8 cellular contexts compared by ENCODE assay signal in genomic region chr4:144787365-144788263, GRCh38.
A peak's percentile ranks its signal among the peaks of the same experiment; 100 is the strongest.
DNase-seq lines count a peak whose midpoint lies in the region; ATAC-seq and TF ChIP-seq lines count a peak whose summit lies in the region.

No MANE protein-coding gene starts in this region.

- H3K9me3 ChIP-seq in hepatocyte (ENCODE audit: low read depth), result no peaks in the 10 kb centered on the region

- no peaks in the 10 kb centered on the region for H3K4me1 Mint-ChIP-seq in type B pancreatic cell (ENCODE audit: unreplicated experiment)

- in situ Hi-C loops in ACHN (cut with HindIII; ENCODE audit: low pct_ligation_motif_present, low pct_unique_long_range_greater_than_20kb, low sequenced_read_pairs), result no loop called here

- peak overlapping the region; percentile 2 for H2AFZ ChIP-seq in hepatocyte

- H3K4me3 ChIP-seq in hepatocyte, result no peak overlapping the region

- TF ChIP-seq CTCF in hepatocyte (IDR thresholded peaks at IDR 0.05; ENCODE audit: poor library complexity) (peak; percentile 61), type B pancreatic cell (conservative IDR thresholded peaks at IDR 0.05) (peak; percentile 79)

- H3K4me2 ChIP-seq in hepatocyte, result peak overlapping the region; percentile 42

- H3K27me3 Mint-ChIP-seq in type B pancreatic cell, result no peaks in the 10 kb centered on the region

- H3K4me1 ChIP-seq in hepatocyte (ENCODE audit: insufficient read depth), result peaks cover 17% of the 10 kb centered on the region

- no peaks in the 10 kb centered on the region for H3K36me3 Mint-ChIP-seq in type B pancreatic cell

- WGBS in hepatocyte (ENCODE audit: low lambda C conversion rate, missing lambda C conversion rate), result 60% methylated on average over 2 of the region's 2 CpGs

- DNase-seq in ACHN (peak; percentile 34), hepatocyte (ENCODE audit: low spot score) (peak; percentile 53), type B pancreatic cell (ENCODE audit: extremely low spot score, unreplicated experiment) (no peak), NK-92 (lab: John Stamatoyannopoulos, UW; ENCODE audit: unreplicated experiment) (no peak), HK-2 (ENCODE audit: unreplicated experiment) (no peak)

- no peaks in the 10 kb centered on the region for H3K36me3 ChIP-seq in hepatocyte (replicated peaks; ENCODE audit: insufficient read depth, low read depth)

- H3K4me3 Mint-ChIP-seq in type B pancreatic cell, result no peak overlapping the region

- peak overlapping the region; percentile 67 for H3K27ac ChIP-seq in hepatocyte

- H3K9me3 Mint-ChIP-seq in type B pancreatic cell, result no peaks in the 10 kb centered on the region

- H4K20me1 ChIP-seq in hepatocyte (ENCODE audit: insufficient read depth, poor library complexity, severe bottlenecking), result no peaks in the 10 kb centered on the region

- H3K27me3 ChIP-seq in hepatocyte, result no peaks in the 10 kb centered on the region

- H3K79me2 ChIP-seq in hepatocyte, result no peaks in the 10 kb centered on the region

- H3K9me2 ChIP-seq in hepatocyte (replicated peaks; ENCODE audit: insufficient read depth), result no peaks in the 10 kb centered on the region

- H3K27ac Mint-ChIP-seq in type B pancreatic cell, result no peak overlapping the region

- ATAC-seq in GM18508 (IDR thresholded peaks at IDR 0.05; ENCODE audit: insufficient read depth, unreplicated experiment) (peak; percentile 46), HG03342 (IDR thresholded peaks at IDR 0.05; ENCODE audit: unreplicated experiment) (peak; percentile 67), SK-N-SH treated with all-trans-retinoic acid at 6 μM for 48 hours (peak; percentile 59; the same call in 2 of the 3 replicates)

TF ChIP-seq in SK-N-SH treated with all-trans-retinoic acid at 6 μM for 48 hours, 23 proteins besides CTCF, POLR2A, EP300 and RAD21:
- no peak for TF ChIP-seq SNAI2 (CRISPR knock-in tag; IDR thresholded peaks at IDR 0.05)
- TF ChIP-seq ARNTL (CRISPR knock-in tag; IDR thresholded peaks at IDR 0.05; ENCODE audit: borderline replicate concordance, low read depth), result no peak
- TF ChIP-seq TOX (CRISPR knock-in tag; IDR thresholded peaks at IDR 0.05; ENCODE audit: borderline replicate concordance), result no peak
- TF ChIP-seq OSR1 (CRISPR knock-in tag; IDR thresholded peaks at IDR 0.05), result no peak
- no peak for TF ChIP-seq ZC3H10 (CRISPR knock-in tag; IDR thresholded peaks at IDR 0.05)
- TF ChIP-seq CREB5 (CRISPR knock-in tag; IDR thresholded peaks at IDR 0.05; ENCODE audit: low read depth), result no peak
- TF ChIP-seq PATZ1 (CRISPR knock-in tag; IDR thresholded peaks at IDR 0.05; ENCODE audit: borderline replicate concordance), result no peak
- no peak for TF ChIP-seq GLIS3 (CRISPR knock-in tag; IDR thresholded peaks at IDR 0.05)
- no peak for TF ChIP-seq PPARA (CRISPR knock-in tag; IDR thresholded peaks at IDR 0.05; ENCODE audit: borderline replicate concordance)
- TF ChIP-seq TCF4 (CRISPR knock-in tag; IDR thresholded peaks at IDR 0.05; ENCODE audit: borderline replicate concordance), result no peak
- TF ChIP-seq ISL1 (CRISPR knock-in tag; IDR thresholded peaks at IDR 0.05), result no peak
- TF ChIP-seq CSDC2 (CRISPR knock-in tag; IDR thresholded peaks at IDR 0.05), result no peak
- no peak for TF ChIP-seq ZFP30 (CRISPR knock-in tag; IDR thresholded peaks at IDR 0.05)

Comparison
In these comparisons a context has a peak if more than half of its experiments do, and no peak if none do; other contexts are left out.
1. DNase-seq: peak in ACHN (single experiment) and hepatocyte (single experiment); none in type B pancreatic cell (single experiment), NK-92 (single experiment) and HK-2 (single experiment).
2. Peak in every context shown above with its lines, with median percentiles within 50 percentile points of each other: ATAC-seq.